30 cellular contexts compared by ENCODE assay signal in the genomic region with DNA sequence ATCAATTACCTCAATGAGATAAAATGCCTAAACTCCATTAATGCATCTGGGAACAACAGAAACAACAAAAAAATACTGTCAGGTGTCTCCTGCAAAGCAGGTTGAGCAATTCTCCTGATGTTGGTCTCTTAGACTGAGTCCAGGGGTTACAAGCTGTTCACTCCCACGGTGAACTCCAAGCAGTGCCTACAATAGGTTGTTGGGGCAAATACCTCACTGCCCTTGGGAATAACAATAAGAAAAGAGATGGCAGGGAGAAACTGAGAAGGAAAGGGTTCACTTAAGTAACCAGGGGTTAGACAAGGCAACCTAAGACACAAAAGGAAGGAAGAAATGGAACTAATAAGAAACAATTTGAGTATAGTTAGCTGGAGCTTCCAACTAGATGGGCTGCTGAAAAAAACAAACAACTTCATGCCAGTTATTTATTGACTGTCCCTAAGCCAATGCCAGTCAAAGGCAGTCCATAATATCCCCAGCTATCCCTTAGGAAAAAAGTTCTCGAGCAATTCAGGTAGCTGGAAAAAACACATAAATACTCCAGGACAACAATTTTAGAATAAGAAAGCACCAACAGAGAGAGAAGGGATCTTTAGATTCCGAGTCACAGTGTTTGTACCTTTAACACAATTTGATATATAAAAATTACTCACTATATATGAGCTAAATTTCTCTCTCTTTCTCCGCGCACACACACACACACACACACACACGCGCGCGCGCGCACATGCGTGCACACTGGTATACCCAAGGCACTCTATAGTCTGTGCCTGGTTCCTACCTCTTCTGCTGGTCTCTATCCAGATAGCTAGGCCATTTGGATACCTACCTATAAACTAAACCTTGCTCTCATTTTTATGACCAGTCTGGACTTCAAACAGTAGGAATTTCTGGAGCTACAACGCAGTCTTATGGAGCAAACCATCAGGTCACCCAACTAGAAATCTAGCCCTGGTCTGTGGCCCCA.
A peak's percentile ranks its signal among the peaks of the same experiment; 100 is the strongest.
DNase-seq lines count a peak whose midpoint lies in the region; ATAC-seq and TF ChIP-seq lines count a peak whose summit lies in the region.
"Had no signal": no experiment of that assay in that cellular context is flagged by ENCODE, and none has a peak within 500 bp of the region (broad histone marks: within the 10 kb centered on the region; RNA-seq: fewer than 3 reads in every experiment).

No MANE protein-coding gene starts in this region.

- H3K27me3 ChIP-seq in liver (ENCODE audit: control insufficient read depth in 4 of 4, insufficient read depth in 4 of 4, low read length in 3 of 4) (no peaks in the 10 kb centered on the region), esophagus squamous epithelium (no peaks in the 10 kb centered on the region)
- H3K27me3 ChIP-seq: SJCRH30 had no signal

- 83% methylated on average over 13 of the region's 13 CpGs for WGBS in liver
- WGBS in esophagus squamous epithelium, 2 donors, result 79 to 87% methylated on average over 13 of the region's 13 CpGs

- no peak for TF ChIP-seq POLR2A in esophagus squamous epithelium (IDR thresholded peaks at IDR 0.05)

- H3K27ac ChIP-seq in liver (ENCODE audit: low read depth in 1 of 2, low read length in 2 of 2), result no peak overlapping the region
- H3K27ac ChIP-seq in esophagus squamous epithelium, result no peak overlapping the region
- H3K27ac ChIP-seq: 22Rv1, HL-60, PC-9, SJCRH30 had no signal

- H3K27ac Mint-ChIP-seq in activated naive CD4-positive, alpha-beta T cell treated with anti-CD3 and anti-CD28 coated beads, Interleukin-2, amount 50 U/mL, for 24 hours, result peak overlapping the region; percentile 10
- H3K27ac Mint-ChIP-seq in activated naive CD4-positive, alpha-beta T cell treated with anti-CD3 and anti-CD28 coated beads, Interleukin-2, amount 50 U/mL, for 72 hours, result no peak overlapping the region
- H3K27ac Mint-ChIP-seq: B cell had no signal

- H3K4me1 ChIP-seq in liver (ENCODE audit: control insufficient read depth in 4 of 4, insufficient read depth in 4 of 4, low read length in 3 of 4) (peaks cover 0 to 8% (median 6%) of the 10 kb centered on the region in 4 donors), esophagus squamous epithelium (no peaks in the 10 kb centered on the region)
- H3K4me1 ChIP-seq: SJCRH30 had no signal

- intact Hi-C loops in esophagus squamous epithelium (cut with DNase I), result no loop called here

- no peaks in the 10 kb centered on the region for H3K9me3 Mint-ChIP-seq in activated naive CD4-positive, alpha-beta T cell treated with anti-CD3 and anti-CD28 coated beads, Interleukin-2, amount 50 U/mL, for 24 hours
- no peaks in the 10 kb centered on the region for H3K9me3 Mint-ChIP-seq in activated naive CD4-positive, alpha-beta T cell treated with anti-CD3 and anti-CD28 coated beads, Interleukin-2, amount 50 U/mL, for 72 hours
- H3K9me3 Mint-ChIP-seq: CD8-positive, alpha-beta memory T cell had no signal

- H3K4me3 Mint-ChIP-seq in activated naive CD4-positive, alpha-beta T cell treated with anti-CD3 and anti-CD28 coated beads, Interleukin-2, amount 50 U/mL, for 24 hours, result no peak overlapping the region
- H3K4me3 Mint-ChIP-seq: B cell; CD14-positive monocyte; CD8-positive, alpha-beta memory T cell had no signal

- H3K36me3 ChIP-seq in liver (ENCODE audit: control insufficient read depth in 4 of 4, insufficient read depth in 3 of 4, low read depth in 1 of 4, low read length in 3 of 4) (no peaks in the 10 kb centered on the region), esophagus squamous epithelium (no peaks in the 10 kb centered on the region)
- H3K36me3 ChIP-seq: SJCRH30 had no signal

- no peaks in the 10 kb centered on the region for H3K9me3 ChIP-seq in liver (ENCODE audit: control insufficient read depth in 4 of 4, low read length in 3 of 4)
- no peaks in the 10 kb centered on the region for H3K9me3 ChIP-seq in esophagus squamous epithelium
- H3K9me3 ChIP-seq: SJCRH30 had no signal

- peaks cover 22% of the 10 kb centered on the region for H3K27me3 Mint-ChIP-seq in activated naive CD4-positive, alpha-beta T cell treated with anti-CD3 and anti-CD28 coated beads, Interleukin-2, amount 50 U/mL, for 24 hours

- no peaks in the 10 kb centered on the region for H3K36me3 Mint-ChIP-seq in activated naive CD4-positive, alpha-beta T cell treated with anti-CD3 and anti-CD28 coated beads, Interleukin-2, amount 50 U/mL, for 24 hours
- no peaks in the 10 kb centered on the region for H3K36me3 Mint-ChIP-seq in activated naive CD4-positive, alpha-beta T cell treated with anti-CD3 and anti-CD28 coated beads, Interleukin-2, amount 50 U/mL, for 72 hours
- H3K36me3 Mint-ChIP-seq: CD14-positive monocyte; CD8-positive, alpha-beta memory T cell had no signal

- H3K4me3 ChIP-seq in liver (ENCODE audit: low read depth in 1 of 3, low read length in 3 of 3) (no peak overlapping the region), esophagus squamous epithelium (no peak overlapping the region)
- H3K4me3 ChIP-seq: GM12878, K562, PC-9, SJCRH30 had no signal

- DNase-seq in activated naive CD4-positive, alpha-beta T cell treated with anti-CD3 and anti-CD28 coated beads, Interleukin-2, amount 50 U/mL, for 72 hours (ENCODE audit: low spot score in 2 of 2), result no peak
- DNase-seq in renal cortical epithelial cell (ENCODE audit: low read depth), result peak; percentile 7
- DNase-seq in esophagus squamous epithelium (lab: John Stamatoyannopoulos, UW), result no peak
- DNase-seq in amygdala (lab: John Stamatoyannopoulos, UW), result no peak
- DNase-seq: CD8-positive, alpha-beta memory T cell; DMS 273 treated with DMSO at 0.1 percent for 48 hours; DMS79; EL; GDM1; GOT3; Kasumi-1; NCI-H1092 treated with DMSO at 0.1 percent for 48 hours; NCI-H1436 treated with DMSO at 0.1 percent for 48 hours; NCI-H1930; NCI-H2107; NCI-H446 treated with DMSO at 0.1 percent for 48 hours; NCI-H526; PC-9; SJCRH30 had no signal

- peak in 1 of 2 donors; percentile 30 for TF ChIP-seq RAD21 in liver (IDR thresholded peaks at IDR 0.05)

- H3K4me1 Mint-ChIP-seq in activated naive CD4-positive, alpha-beta T cell treated with anti-CD3 and anti-CD28 coated beads, Interleukin-2, amount 50 U/mL, for 24 hours, result no peaks in the 10 kb centered on the region
- H3K4me1 Mint-ChIP-seq: B cell; CD14-positive monocyte; CD8-positive, alpha-beta memory T cell had no signal

- ATAC-seq in activated naive CD4-positive, alpha-beta T cell treated with anti-CD3 and anti-CD28 coated beads, Interleukin-2, amount 50 U/mL, for 72 hours, result no peak
- ATAC-seq in GM18870 (IDR thresholded peaks at IDR 0.05; ENCODE audit: unreplicated experiment), result no peak
- ATAC-seq: GM12878, HCT116, K562, Right ventricle myocardium inferior had no signal

- no peak for TF ChIP-seq CTCF in liver (IDR thresholded peaks at IDR 0.05; ENCODE audit: low read depth, low read length, missing input control)
- TF ChIP-seq CTCF in esophagus squamous epithelium (IDR thresholded peaks at IDR 0.05), result no peak

- no peak overlapping the region for H3K9ac ChIP-seq in liver (ENCODE audit: low read depth in 1 of 2, low read length in 2 of 2)

TF ChIP-seq in liver, 16 proteins besides CTCF, POLR2A, EP300 and RAD21:
- TF ChIP-seq, protein P1, sequence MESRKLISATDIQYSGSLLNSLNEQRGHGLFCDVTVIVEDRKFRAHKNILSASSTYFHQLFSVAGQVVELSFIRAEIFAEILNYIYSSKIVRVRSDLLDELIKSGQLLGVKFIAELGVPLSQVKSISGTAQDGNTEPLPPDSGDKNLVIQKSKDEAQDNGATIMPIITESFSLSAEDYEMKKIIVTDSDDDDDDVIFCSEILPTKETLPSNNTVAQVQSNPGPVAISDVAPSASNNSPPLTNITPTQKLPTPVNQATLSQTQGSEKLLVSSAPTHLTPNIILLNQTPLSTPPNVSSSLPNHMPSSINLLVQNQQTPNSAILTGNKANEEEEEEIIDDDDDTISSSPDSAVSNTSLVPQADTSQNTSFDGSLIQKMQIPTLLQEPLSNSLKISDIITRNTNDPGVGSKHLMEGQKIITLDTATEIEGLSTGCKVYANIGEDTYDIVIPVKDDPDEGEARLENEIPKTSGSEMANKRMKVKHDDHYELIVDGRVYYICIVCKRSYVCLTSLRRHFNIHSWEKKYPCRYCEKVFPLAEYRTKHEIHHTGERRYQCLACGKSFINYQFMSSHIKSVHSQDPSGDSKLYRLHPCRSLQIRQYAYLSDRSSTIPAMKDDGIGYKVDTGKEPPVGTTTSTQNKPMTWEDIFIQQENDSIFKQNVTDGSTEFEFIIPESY (IDR thresholded peaks at IDR 0.05), result no peak
- TF ChIP-seq HNF4G (IDR thresholded peaks at IDR 0.05), result peak; percentile 97
- peak; percentile 77 for TF ChIP-seq SP1 (IDR thresholded peaks at IDR 0.05)
- peak in 1 of 2 donors; percentile 49 for TF ChIP-seq JUND (IDR thresholded peaks at IDR 0.05)
- no peak for TF ChIP-seq NR2F2 (IDR thresholded peaks at IDR 0.05)
- peak; percentile 82 to 86 for TF ChIP-seq RXRA (IDR thresholded peaks at IDR 0.05)
- TF ChIP-seq HNF4A (conservative IDR thresholded peaks at IDR 0.05), result peak; percentile 99 to 100
- TF ChIP-seq, protein P2, sequence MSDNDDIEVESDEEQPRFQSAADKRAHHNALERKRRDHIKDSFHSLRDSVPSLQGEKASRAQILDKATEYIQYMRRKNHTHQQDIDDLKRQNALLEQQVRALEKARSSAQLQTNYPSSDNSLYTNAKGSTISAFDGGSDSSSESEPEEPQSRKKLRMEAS (IDR thresholded peaks at IDR 0.05), result peak; percentile 33
